Comparison of ENCODE assay signal across 14 cellular contexts in the genomic region with DNA sequence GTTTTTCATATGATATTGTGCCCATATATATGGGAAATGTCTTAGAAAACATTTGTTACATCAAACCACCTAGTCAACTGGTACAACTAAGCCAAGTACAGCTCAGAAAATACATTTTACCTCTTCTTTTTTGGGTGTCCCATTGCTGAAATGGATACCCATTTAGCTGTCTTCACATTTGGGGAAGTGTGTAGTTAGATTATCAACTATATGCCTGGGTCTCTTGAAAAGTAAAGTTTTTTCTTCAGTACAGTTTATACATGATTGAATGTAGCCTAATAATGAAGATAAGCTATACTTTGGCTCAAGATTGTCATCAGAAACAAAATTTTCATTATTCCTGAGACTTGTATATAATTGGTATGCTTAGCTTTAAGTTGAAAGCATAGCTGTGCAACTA. TPM values are rescaled to one million over a fixed set of nuclear protein-coding genes. Genes with fewer than 3 reads are reported as not detected.
DNase-seq lines count a peak whose midpoint lies in the region; ATAC-seq and TF ChIP-seq lines count a peak whose summit lies in the region.
"Had no signal": no experiment of that assay in that cellular context is flagged by ENCODE, and none has a peak within 500 bp of the region (broad histone marks: within the 10 kb centered on the region; RNA-seq: fewer than 3 reads in every experiment).

No MANE protein-coding gene starts in this region.

- TF ChIP-seq CTCF in Calu3 (IDR thresholded peaks at IDR 0.05; ENCODE audit: unreplicated experiment) = no peak

- intact Hi-C loops in Calu3 (cut with micrococcal nuclease; ENCODE audit: unreplicated experiment) = no loop called here
- intact Hi-C loops in naive thymus-derived CD4-positive, alpha-beta T cell (cut with micrococcal nuclease) = loop anchor here (5.0 to 10.0 kb wide), 5 partner anchors 219 to 532 kb away; partner anchors contain the start of genes LSM10 (in 1 of the 2), MRPS15 (in 1 of the 2), PSMB2 (in 1 of the 2) and THRAP3 (in 1 of the 2)

- H3K9ac ChIP-seq in HUES48 (ENCODE audit: low read depth, low read length) = no peak overlapping the region

- peak overlapping the region; percentile 74 for H3K27ac Mint-ChIP-seq in Calu3 (ENCODE audit: unreplicated experiment)
- H3K27ac Mint-ChIP-seq in activated T-helper 17 cell treated with anti-CD3 and anti-CD28 coated beads, Interleukin-2, amount 50 U/mL, for 72 hours = peak overlapping the region; percentile 36
- peak overlapping the region in 6 of 9 donors; percentile 16 to 97 (median 73) for H3K27ac Mint-ChIP-seq in naive thymus-derived CD4-positive, alpha-beta T cell
- H3K27ac Mint-ChIP-seq: activated CD4-positive, alpha-beta memory T cell treated with anti-CD3 and anti-CD28 coated beads, Interleukin-2, amount 10 ng/mL, durations not matched to agents 7 days and 5 days had no signal

- peak overlapping the region; percentile 24; the same call in 1 of the 2 replicates for H3K4me3 ChIP-seq in HUES48 (ENCODE audit: low read depth, low read length)
- no peak overlapping the region for H3K4me3 ChIP-seq in naive thymus-derived CD4-positive, alpha-beta T cell (ENCODE audit: low read length)
- H3K4me3 ChIP-seq: body of pancreas, transverse colon had no signal

- H3K27ac ChIP-seq in HUES48 (ENCODE audit: low read depth, low read length) = no peak overlapping the region
- H3K27ac ChIP-seq in naive thymus-derived CD4-positive, alpha-beta T cell (ENCODE audit: low read depth, low read length) = no peak overlapping the region
- H3K27ac ChIP-seq: body of pancreas, transverse colon had no signal

- CTCF ChIA-PET in Calu3 (lab: Charles Lee) = interaction anchor here (1.0 kb wide), 1 partner anchor 46 kb away, joined by 3 read pairs; no protein-coding TSS in a partner anchor
- CTCF ChIA-PET in naive thymus-derived CD4-positive, alpha-beta T cell (lab: Charles Lee) = interaction anchor here (0.6 kb wide), 1 partner anchor 481 kb away, joined by 4 read pairs; no protein-coding TSS in a partner anchor

- peak overlapping the region; percentile 83 for H3K4me3 Mint-ChIP-seq in Calu3 (ENCODE audit: low read depth, unreplicated experiment)
- peak overlapping the region; percentile 89 for H3K4me3 Mint-ChIP-seq in activated T-helper 17 cell treated with anti-CD3 and anti-CD28 coated beads, Interleukin-2, amount 50 U/mL, for 72 hours
- peak overlapping the region in 9 of 10 donors; percentile 22 to 93 (median 74) for H3K4me3 Mint-ChIP-seq in naive thymus-derived CD4-positive, alpha-beta T cell

- H3K9me3 ChIP-seq in HUES48 (ENCODE audit: control insufficient read depth, insufficient read depth, low read length) = no peaks in the 10 kb centered on the region
- H3K9me3 ChIP-seq in naive thymus-derived CD4-positive, alpha-beta T cell (ENCODE audit: control insufficient read depth in 2 of 3, low read length in 3 of 3) = no peaks in the 10 kb centered on the region
- H3K9me3 ChIP-seq: body of pancreas, transverse colon had no signal

- H3K4me1 ChIP-seq in HUES48 (ENCODE audit: control insufficient read depth, insufficient read depth, low read length) = peaks cover 23% of the 10 kb centered on the region
- H3K4me1 ChIP-seq in naive thymus-derived CD4-positive, alpha-beta T cell (ENCODE audit: control insufficient read depth in 2 of 2, insufficient read depth in 2 of 2, low read length in 2 of 2) = peaks cover 21 to 22% of the 10 kb centered on the region in 2 donors

- peaks cover 34% of the 10 kb centered on the region for H3K36me3 Mint-ChIP-seq in Calu3 (ENCODE audit: insufficient read depth, unreplicated experiment)
- H3K36me3 Mint-ChIP-seq in activated T-helper 17 cell treated with anti-CD3 and anti-CD28 coated beads, Interleukin-2, amount 50 U/mL, for 72 hours (ENCODE audit: low read depth) = no peaks in the 10 kb centered on the region
- peaks cover 0 to 7% (median 0%) of the 10 kb centered on the region in 5 donors for H3K36me3 Mint-ChIP-seq in naive thymus-derived CD4-positive, alpha-beta T cell

- POLR2A ChIA-PET in naive thymus-derived CD4-positive, alpha-beta T cell (lab: Charles Lee) = interaction anchor here (0.6 to 0.7 kb wide), 2 partner anchors 75 to 955 kb away, joined by 3 read pairs; no protein-coding TSS in a partner anchor

- H3K9me3 Mint-ChIP-seq in Calu3 (ENCODE audit: low read depth, unreplicated experiment) = no peaks in the 10 kb centered on the region
- H3K9me3 Mint-ChIP-seq in activated T-helper 17 cell treated with anti-CD3 and anti-CD28 coated beads, Interleukin-2, amount 50 U/mL, for 72 hours = no peaks in the 10 kb centered on the region
- peaks cover 0 to 1% (median 0%) of the 10 kb centered on the region in 11 donors for H3K9me3 Mint-ChIP-seq in naive thymus-derived CD4-positive, alpha-beta T cell
- H3K9me3 Mint-ChIP-seq: activated CD4-positive, alpha-beta memory T cell treated with anti-CD3 and anti-CD28 coated beads, Interleukin-2, amount 10 ng/mL, durations not matched to agents 7 days and 5 days had no signal

- H3K4me1 Mint-ChIP-seq in Calu3 (ENCODE audit: low read depth, unreplicated experiment) = peaks cover 15% of the 10 kb centered on the region
- peaks cover 15% of the 10 kb centered on the region for H3K4me1 Mint-ChIP-seq in activated T-helper 17 cell treated with anti-CD3 and anti-CD28 coated beads, Interleukin-2, amount 50 U/mL, for 72 hours
- H3K4me1 Mint-ChIP-seq in naive thymus-derived CD4-positive, alpha-beta T cell = peaks cover 14 to 58% (median 48%) of the 10 kb centered on the region in 7 donors

- no peaks in the 10 kb centered on the region for H3K27me3 ChIP-seq in HUES48 (ENCODE audit: control insufficient read depth, insufficient read depth, low read length)
- H3K27me3 ChIP-seq in naive thymus-derived CD4-positive, alpha-beta T cell (ENCODE audit: control insufficient read depth in 2 of 2, insufficient read depth in 2 of 2, low read length in 2 of 2) = no peaks in the 10 kb centered on the region
- H3K27me3 ChIP-seq: body of pancreas, transverse colon had no signal

- no peaks in the 10 kb centered on the region for H3K27me3 Mint-ChIP-seq in Calu3 (ENCODE audit: unreplicated experiment)
- no peaks in the 10 kb centered on the region for H3K27me3 Mint-ChIP-seq in activated T-helper 17 cell treated with anti-CD3 and anti-CD28 coated beads, Interleukin-2, amount 50 U/mL, for 72 hours
- no peaks in the 10 kb centered on the region for H3K27me3 Mint-ChIP-seq in naive thymus-derived CD4-positive, alpha-beta T cell
- H3K27me3 Mint-ChIP-seq: activated CD4-positive, alpha-beta memory T cell treated with anti-CD3 and anti-CD28 coated beads, Interleukin-2, amount 10 ng/mL, durations not matched to agents 7 days and 5 days had no signal

- BruUV-seq in Calu3 (replicated peaks; lab: Mats Ljungman, UMichigan) = no TSS peak

- no peak for DNase-seq in Calu3
- DNase-seq in naive thymus-derived CD4-positive, alpha-beta T cell = no peak
- DNase-seq in NCI-H524 treated with DMSO at 0.1 percent for 48 hours (lab: John Stamatoyannopoulos, UW) = no peak
- DNase-seq: activated CD4-positive, alpha-beta memory T cell treated with anti-CD3 and anti-CD28 coated beads, Interleukin-2, amount 10 ng/mL, durations not matched to agents 7 days and 5 days; body of pancreas; DMS79; NCI-H345; SHP77; transverse colon had no signal

- ATAC-seq in activated T-helper 17 cell treated with anti-CD3 and anti-CD28 coated beads, Interleukin-2, amount 50 U/mL, for 72 hours (replicated peaks) = no peak
- ATAC-seq in naive thymus-derived CD4-positive, alpha-beta T cell = no peak
- ATAC-seq in HG03442 (IDR thresholded peaks at IDR 0.05; ENCODE audit: unreplicated experiment) (no peak), GM18867 (IDR thresholded peaks at IDR 0.05; ENCODE audit: unreplicated experiment) (no peak), GM18868 (IDR thresholded peaks at IDR 0.05; ENCODE audit: unreplicated experiment) (no peak)
- ATAC-seq: body of pancreas had no signal

- H3K36me3 ChIP-seq in HUES48 (ENCODE audit: control insufficient read depth, insufficient read depth, low read length) = no peaks in the 10 kb centered on the region
- no peaks in the 10 kb centered on the region for H3K36me3 ChIP-seq in naive thymus-derived CD4-positive, alpha-beta T cell (ENCODE audit: control insufficient read depth in 2 of 3, insufficient read depth in 3 of 3, low read length in 3 of 3)
- H3K36me3 ChIP-seq: transverse colon had no signal

RNA-seq across cellular contexts. Expression of gene AGO3, which starts 2.0 kb away (rescaled TPM):
- total RNA-seq in Calu3 (2022) = 28.5 and 29.8 TPM in 2 replicates
- total RNA-seq in activated T-helper 17 cell treated with anti-CD3 and anti-CD28 coated beads, Interleukin-2, amount 50 U/mL, for 72 hours = 10 to 100 TPM; 32.1 to 36.8 TPM
- 10 to 100 TPM; 27.2 to 49.2 (median 39.4) TPM for total RNA-seq in naive thymus-derived CD4-positive, alpha-beta T cell
- polyA plus RNA-seq in naive thymus-derived CD4-positive, alpha-beta T cell = 10 to 100 TPM; 11.8 to 19.3 TPM

RNA-seq across cellular contexts. Expression of gene AGO1, which starts 49.9 kb away (rescaled TPM):
- 30.0 and 34.4 TPM in 2 replicates for total RNA-seq in Calu3 (2022)
- total RNA-seq in activated T-helper 17 cell treated with anti-CD3 and anti-CD28 coated beads, Interleukin-2, amount 50 U/mL, for 72 hours = 10 to 100 TPM; 29.5 to 34.9 TPM
- total RNA-seq in naive thymus-derived CD4-positive, alpha-beta T cell = 10 to 100 TPM; 22.5 to 28.0 (median 26.9) TPM
- polyA plus RNA-seq in naive thymus-derived CD4-positive, alpha-beta T cell = 10 to 100 TPM in 1 of 2 donors, 1 to 10 TPM in 1; 8.9 to 11.2 TPM
